Comparison of ENCODE assay signal across 1 cellular context in genomic region chr12:49264873-49265792, GRCh38.
TF ChIP-seq lines count a peak whose summit lies in the region.

Gene TUBA1C, plus strand, starts transcription at chr12:49265082. Its CDS starts 100 bp downstream, at chr12:49265182.

TF ChIP-seq in K562, 482 proteins besides CTCF, POLR2A, EP300 and RAD21 (continued from another document):
- 0 out of 2 replicates have a peak, but pooled peaks have one; percentile 39 for TF ChIP-seq E2F5 (CRISPR knock-in tag; IDR thresholded peaks at IDR 0.05)
- TF ChIP-seq ETS1 (conservative IDR thresholded peaks at IDR 0.05; ENCODE audit: control insufficient read depth, low read depth, low read length) = peak; percentile 94
- TF ChIP-seq HCFC1 (IDR thresholded peaks at IDR 0.05; ENCODE audit: low read depth, low read length) = peak; percentile 45
- peak; percentile 55; the same call in 1 of the 2 replicates for TF ChIP-seq ZNF232 (CRISPR knock-in tag; IDR thresholded peaks at IDR 0.05)
- peak; percentile 94 for TF ChIP-seq MYC (IDR thresholded peaks at IDR 0.05; ENCODE audit: low read depth, low read length)
- TF ChIP-seq MYC (CRISPR knock-in tag; IDR thresholded peaks at IDR 0.05; ENCODE audit: borderline replicate concordance, low read depth) = peak; percentile 97
- peak; percentile 2 for TF ChIP-seq ZFP36 (IDR thresholded peaks at IDR 0.05; ENCODE audit: low read depth, low read length, partially characterized antibody)
- peak; percentile 67; the same call in 1 of the 2 replicates for TF ChIP-seq NFRKB (IDR thresholded peaks at IDR 0.05; ENCODE audit: low read depth)
- TF ChIP-seq, protein P1, sequence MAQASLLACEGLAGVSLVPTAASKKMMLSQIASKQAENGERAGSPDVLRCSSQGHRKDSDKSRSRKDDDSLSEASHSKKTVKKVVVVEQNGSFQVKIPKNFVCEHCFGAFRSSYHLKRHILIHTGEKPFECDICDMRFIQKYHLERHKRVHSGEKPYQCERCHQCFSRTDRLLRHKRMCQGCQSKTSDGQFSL (CRISPR knock-in tag; IDR thresholded peaks at IDR 0.05) = peak; percentile 78
- TF ChIP-seq, protein P1 (tag; IDR thresholded peaks at IDR 0.05) = no peak
- no peak for TF ChIP-seq MTA1 (IDR thresholded peaks at IDR 0.05; ENCODE audit: borderline replicate concordance)
- TF ChIP-seq, protein P2, sequence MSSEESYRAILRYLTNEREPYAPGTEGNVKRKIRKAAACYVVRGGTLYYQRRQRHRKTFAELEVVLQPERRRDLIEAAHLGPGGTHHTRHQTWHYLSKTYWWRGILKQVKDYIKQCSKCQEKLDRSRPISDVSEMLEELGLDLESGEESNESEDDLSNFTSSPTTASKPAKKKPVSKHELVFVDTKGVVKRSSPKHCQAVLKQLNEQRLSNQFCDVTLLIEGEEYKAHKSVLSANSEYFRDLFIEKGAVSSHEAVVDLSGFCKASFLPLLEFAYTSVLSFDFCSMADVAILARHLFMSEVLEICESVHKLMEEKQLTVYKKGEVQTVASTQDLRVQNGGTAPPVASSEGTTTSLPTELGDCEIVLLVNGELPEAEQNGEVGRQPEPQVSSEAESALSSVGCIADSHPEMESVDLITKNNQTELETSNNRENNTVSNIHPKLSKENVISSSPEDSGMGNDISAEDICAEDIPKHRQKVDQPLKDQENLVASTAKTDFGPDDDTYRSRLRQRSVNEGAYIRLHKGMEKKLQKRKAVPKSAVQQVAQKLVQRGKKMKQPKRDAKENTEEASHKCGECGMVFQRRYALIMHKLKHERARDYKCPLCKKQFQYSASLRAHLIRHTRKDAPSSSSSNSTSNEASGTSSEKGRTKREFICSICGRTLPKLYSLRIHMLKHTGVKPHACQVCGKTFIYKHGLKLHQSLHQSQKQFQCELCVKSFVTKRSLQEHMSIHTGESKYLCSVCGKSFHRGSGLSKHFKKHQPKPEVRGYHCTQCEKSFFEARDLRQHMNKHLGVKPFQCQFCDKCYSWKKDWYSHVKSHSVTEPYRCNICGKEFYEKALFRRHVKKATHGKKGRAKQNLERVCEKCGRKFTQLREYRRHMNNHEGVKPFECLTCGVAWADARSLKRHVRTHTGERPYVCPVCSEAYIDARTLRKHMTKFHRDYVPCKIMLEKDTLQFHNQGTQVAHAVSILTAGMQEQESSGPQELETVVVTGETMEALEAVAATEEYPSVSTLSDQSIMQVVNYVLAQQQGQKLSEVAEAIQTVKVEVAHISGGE (CRISPR knock-in tag; IDR thresholded peaks at IDR 0.05) = peak; percentile 66 to 92 (median 66); a peak in 4 of 6 replicates
- TF ChIP-seq, protein P3, sequence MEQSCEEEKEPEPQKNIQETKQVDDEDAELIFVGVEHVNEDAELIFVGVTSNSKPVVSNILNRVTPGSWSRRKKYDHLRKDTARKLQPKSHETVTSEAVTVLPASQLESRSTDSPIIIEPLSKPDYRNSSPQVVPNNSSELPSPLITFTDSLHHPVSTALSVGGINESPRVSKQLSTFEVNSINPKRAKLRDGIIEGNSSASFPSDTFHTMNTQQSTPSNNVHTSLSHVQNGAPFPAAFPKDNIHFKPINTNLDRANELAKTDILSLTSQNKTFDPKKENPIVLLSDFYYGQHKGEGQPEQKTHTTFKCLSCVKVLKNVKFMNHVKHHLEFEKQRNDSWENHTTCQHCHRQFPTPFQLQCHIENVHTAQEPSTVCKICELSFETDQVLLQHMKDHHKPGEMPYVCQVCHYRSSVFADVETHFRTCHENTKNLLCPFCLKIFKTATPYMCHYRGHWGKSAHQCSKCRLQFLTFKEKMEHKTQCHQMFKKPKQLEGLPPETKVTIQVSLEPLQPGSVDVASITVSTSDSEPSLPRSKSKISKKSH (CRISPR knock-in tag; IDR thresholded peaks at IDR 0.05) = no peak
- TF ChIP-seq CBX3 (IDR thresholded peaks at IDR 0.05; ENCODE audit: borderline replicate concordance in 1 of 2, low read length in 2 of 2) = peak in 1 of 2 experiments; percentile 57; a peak in 1 of 3 replicates
- no peak for TF ChIP-seq DIDO1 (tag; IDR thresholded peaks at IDR 0.05; ENCODE audit: low read depth)
- no peak for TF ChIP-seq SMARCA5 (IDR thresholded peaks at IDR 0.05)
- peak; percentile 69 for TF ChIP-seq ZBTB40 (IDR thresholded peaks at IDR 0.05)
- TF ChIP-seq ZBTB40 (CRISPR knock-in tag; IDR thresholded peaks at IDR 0.05) = no peak; the same call in 1 of the 2 replicates
- TF ChIP-seq SNIP1 (IDR thresholded peaks at IDR 0.05; ENCODE audit: low read depth) = no peak
- no peak for TF ChIP-seq ZNF778 (CRISPR knock-in tag; IDR thresholded peaks at IDR 0.05)
- no peak for TF ChIP-seq GATA2 (CRISPR knock-in tag; IDR thresholded peaks at IDR 0.05)
